36 cellular contexts compared by ENCODE assay signal in genomic region chrX:140477987-140478386, GRCh38. TPM values are rescaled to one million over a fixed set of nuclear protein-coding genes. Genes with fewer than 3 reads are reported as not detected.
"Had no signal": no experiment of that assay in that cellular context is flagged by ENCODE, and none has a peak within 500 bp of the region (broad histone marks: within the 10 kb centered on the region; RNA-seq: fewer than 3 reads in every experiment).

No MANE protein-coding gene starts in this region.

- H3K36me3 ChIP-seq: colonic mucosa, esophagus muscularis mucosa, gastroesophageal sphincter, heart left ventricle, neural progenitor cell, suprapubic skin, transverse colon, upper lobe of right lung, vagina had no signal

- H3K9ac ChIP-seq: neural progenitor cell, parathyroid adenoma had no signal

- H2AFZ ChIP-seq: hepatocyte, neural progenitor cell, parathyroid adenoma had no signal

- H3K79me2 ChIP-seq: hepatocyte, parathyroid adenoma had no signal

- FAIRE-seq: endothelial cell of umbilical vein had no signal

- H3K4me2 ChIP-seq: hepatocyte, neural progenitor cell, smooth muscle cell had no signal

- DNase-seq: colonic mucosa; effector CD8-positive, alpha-beta T cell; foreskin keratinocyte; heart left ventricle; kidney; mesenchymal stem cell; midbrain; naive thymus-derived CD4-positive, alpha-beta T cell; stimulated activated CD4-positive, alpha-beta T cell treated with anti-CD3 and anti-CD28 coated beads, Interleukin-12 subunit alpha, Interleukin-12 subunit beta, amount 100 ng/mL, for 4 hours; stimulated activated CD4-positive, alpha-beta T cell treated with anti-CD3 and anti-CD28 coated beads, Interleukin-1b, Interleukin-23, amount 100 ng/mL, for 48 hours; stimulated activated CD4-positive, alpha-beta T cell treated with anti-CD3 and anti-CD28 coated beads, Interleukin-4, amount 100 ng/mL, for 1 hour; stimulated activated CD8-positive, alpha-beta memory T cell treated with anti-CD3 and anti-CD28 coated beads, Interleukin-4, amount 100 ng/mL, for 48 hours; stimulated activated naive CD4-positive, alpha-beta T cell; stimulated activated naive CD8-positive, alpha-beta T cell treated with anti-CD3 and anti-CD28 coated beads, Interleukin-15, amount 100 ng/mL, for 72 hours; transverse colon; upper lobe of right lung had no signal

- H3K4me3 ChIP-seq: colonic mucosa, esophagus muscularis mucosa, gastroesophageal sphincter, heart left ventricle, hepatocyte, neural progenitor cell, smooth muscle cell, suprapubic skin, transverse colon, upper lobe of right lung, vagina had no signal

- H3K9me3 ChIP-seq: colonic mucosa, gastroesophageal sphincter, suprapubic skin, transverse colon, upper lobe of right lung had no signal

- H3K4me3 Mint-ChIP-seq: dendritic cell treated with granulocyte-macrophage colony-stimulating factor and Interleukin-4, amounts not matched to agents 40 ng/mL and 50 ng/mL, for 4 days; naive thymus-derived CD4-positive, alpha-beta T cell; nephron; neural progenitor cell; stimulated activated naive CD8-positive, alpha-beta T cell treated with anti-CD3 and anti-CD28 coated beads, Interleukin-15, amount 100 ng/mL, for 72 hours had no signal

- H3K4me1 ChIP-seq: colonic mucosa, esophagus muscularis mucosa, foreskin keratinocyte, gastroesophageal sphincter, heart left ventricle, neural progenitor cell, parathyroid adenoma, suprapubic skin, transverse colon, upper lobe of right lung, vagina had no signal

- H3K27ac Mint-ChIP-seq: dendritic cell treated with granulocyte-macrophage colony-stimulating factor and Interleukin-4, amounts not matched to agents 40 ng/mL and 50 ng/mL, for 4 days; naive thymus-derived CD4-positive, alpha-beta T cell; nephron; neural progenitor cell; progenitor cell of endocrine pancreas; stimulated activated naive CD8-positive, alpha-beta T cell treated with anti-CD3 and anti-CD28 coated beads, Interleukin-15, amount 100 ng/mL, for 72 hours had no signal

- H3K27me3 Mint-ChIP-seq: dendritic cell treated with granulocyte-macrophage colony-stimulating factor and Interleukin-4, amounts not matched to agents 40 ng/mL and 50 ng/mL, for 4 days; stimulated activated naive CD8-positive, alpha-beta T cell treated with anti-CD3 and anti-CD28 coated beads, Interleukin-15, amount 100 ng/mL, for 72 hours had no signal

- H3K4me1 Mint-ChIP-seq: naive thymus-derived CD4-positive, alpha-beta T cell; nephron; neural progenitor cell; stimulated activated naive CD8-positive, alpha-beta T cell treated with anti-CD3 and anti-CD28 coated beads, Interleukin-15, amount 100 ng/mL, for 72 hours had no signal

- H3K27ac ChIP-seq: colonic mucosa, esophagus muscularis mucosa, foreskin keratinocyte, gastroesophageal sphincter, heart left ventricle, hepatocyte, neural progenitor cell, parathyroid adenoma, suprapubic skin, transverse colon, upper lobe of right lung, vagina had no signal

- H3K27me3 ChIP-seq: esophagus muscularis mucosa, foreskin keratinocyte, gastroesophageal sphincter, hepatocyte, neural progenitor cell, suprapubic skin, transverse colon, upper lobe of right lung, vagina had no signal

- H3K36me3 Mint-ChIP-seq: naive thymus-derived CD4-positive, alpha-beta T cell had no signal

RNA-seq across cellular contexts. Expression of gene SOX3, which starts 26.9 kb away (rescaled TPM):
- total RNA-seq: colonic mucosa; endothelial cell of umbilical vein; epithelial cell of proximal tubule; esophagus muscularis mucosa; fibroblast of lung; foreskin keratinocyte; gastroesophageal sphincter; hepatocyte; kidney; left lobe of liver; liver; lung microvascular endothelial cell; mucosa of gallbladder; naive thymus-derived CD4-positive, alpha-beta T cell; osteoblast; sciatic nerve; smooth muscle cell; suprapubic skin; transverse colon; upper lobe of right lung; vagina had no signal
